Comparison of ENCODE assay signal across 9 cellular contexts in the genomic region with DNA sequence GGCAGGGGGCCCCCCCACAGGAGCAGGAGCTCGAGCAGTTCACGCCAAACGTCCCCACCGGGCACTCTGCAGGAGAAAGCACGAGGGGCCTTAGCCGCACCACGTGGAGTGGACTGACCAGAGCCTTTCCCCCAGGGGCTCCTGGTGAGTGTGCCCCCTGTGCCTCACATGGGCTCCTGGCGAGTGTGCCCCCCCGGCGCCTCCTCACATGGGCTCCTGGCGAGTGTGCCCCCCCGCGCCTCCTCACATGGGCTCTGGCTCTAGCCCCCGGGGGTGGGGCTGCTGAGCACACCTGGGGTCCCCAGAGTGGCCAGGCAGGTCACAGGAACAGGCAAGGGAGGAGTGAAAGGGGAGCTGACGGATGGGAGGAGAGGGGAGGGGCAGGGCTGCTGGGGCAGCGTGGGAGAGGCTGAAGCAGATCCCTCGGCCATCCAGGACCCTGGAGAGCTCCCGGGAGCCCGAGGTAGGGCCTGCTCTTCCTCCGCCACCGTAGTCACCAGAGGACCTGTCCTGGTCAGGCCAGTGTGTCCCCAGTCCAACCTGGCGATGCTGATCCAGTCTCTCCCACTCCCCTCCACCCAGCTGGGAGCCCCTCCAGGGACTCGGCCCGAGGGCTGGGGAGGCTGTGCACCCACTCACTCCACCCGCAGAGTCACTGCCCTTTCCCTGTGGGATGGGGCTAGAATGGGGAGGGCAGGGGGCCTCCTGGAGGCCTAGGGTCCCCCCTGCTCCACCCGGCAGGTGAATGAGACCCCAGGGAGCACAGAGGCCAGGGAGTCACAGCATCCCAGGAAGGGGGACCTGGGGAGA. TPM values are rescaled to one million over a fixed set of nuclear protein-coding genes. Genes with fewer than 3 reads are reported as not detected.
A peak's percentile ranks its signal among the peaks of the same experiment; 100 is the strongest.
DNase-seq lines count a peak whose midpoint lies in the region; ATAC-seq and TF ChIP-seq lines count a peak whose summit lies in the region.
"Had no signal": no experiment of that assay in that cellular context is flagged by ENCODE, and none has a peak within 500 bp of the region (broad histone marks: within the 10 kb centered on the region; RNA-seq: fewer than 3 reads in every experiment).

No MANE protein-coding gene starts in this region.

- no peaks in the 10 kb centered on the region for H3K36me3 Mint-ChIP-seq in Caco-2 (ENCODE audit: insufficient read depth, unreplicated experiment)

- no peaks in the 10 kb centered on the region for H3K9me3 Mint-ChIP-seq in Caco-2 (ENCODE audit: unreplicated experiment)

- POLR2A ChIA-PET in Caco-2 (lab: Charles Lee) (no interaction called here), IMR-90 (lab: Charles Lee; ENCODE audit: unreplicated experiment) (no interaction called here)

- no peak overlapping the region for H3K56ac ChIP-seq in IMR-90 (ENCODE audit: extremely low read depth, insufficient read depth, low read length)

- no peak overlapping the region for H4K91ac ChIP-seq in IMR-90 (ENCODE audit: insufficient read depth, low read depth, low read length)

- TF ChIP-seq POLR2A in IMR-90 (IDR thresholded peaks at IDR 0.05; ENCODE audit: low read depth, low read length) (no peak), testis (IDR thresholded peaks at IDR 0.05) (no peak)

- no peak overlapping the region for H3K18ac ChIP-seq in IMR-90 (ENCODE audit: low read depth, low read length)

- H2AK9ac ChIP-seq in IMR-90 (replicated peaks; ENCODE audit: low read depth, low read length, poor library complexity), result no peak overlapping the region

- in situ Hi-C loops in IMR-90 (cut with MboI; ENCODE audit: low sequenced_read_pairs), result loop anchor here (5.0 kb wide), 1 partner anchor 50 kb away; no protein-coding TSS in a partner anchor
- in situ Hi-C loops in T47D (cut with HindIII; ENCODE audit: low pct_unique_long_range_greater_than_20kb, low sequenced_read_pairs), result no loop called here

- no peaks in the 10 kb centered on the region for H4K20me1 ChIP-seq in IMR-90 (ENCODE audit: insufficient read depth, low read length)

- H3K4ac ChIP-seq in IMR-90 (ENCODE audit: low read depth, low read length), result no peak overlapping the region

- H3K9me3 ChIP-seq in Caco-2 (no peaks in the 10 kb centered on the region), IMR-90 (ENCODE audit: control insufficient read depth, insufficient read depth, low read length) (no peaks in the 10 kb centered on the region), testis (no peaks in the 10 kb centered on the region)
- H3K9me3 ChIP-seq: HAP-1 had no signal

- no peaks in the 10 kb centered on the region for H3K27me3 Mint-ChIP-seq in Caco-2 (ENCODE audit: insufficient read depth, unreplicated experiment)

- DNase-seq in Caco-2 (peak; percentile 51 to 63), IMR-90 (peak; percentile 38), T47D (ENCODE audit: low read depth in 1 of 2, low spot score in 1 of 2) (peak; percentile 44 to 73), left kidney (ENCODE audit: low read depth, low spot score) (peak; percentile 97), testis (peak; percentile 66), SW480 (ENCODE audit: low spot score) (no peak), NCI-H226 (no peak)

- CTCF ChIA-PET in Caco-2 (lab: Charles Lee), result interaction anchor here (1.7 kb wide), 1 partner anchor 11 kb away, joined by 4 read pairs; no protein-coding TSS in a partner anchor
- CTCF ChIA-PET in IMR-90 (lab: Yijun Ruan, JAX), result no interaction called here

- no peak overlapping the region for H3K4me2 ChIP-seq in IMR-90 (ENCODE audit: low read depth, low read length)

- H3K23ac ChIP-seq in IMR-90 (ENCODE audit: low read depth, low read length), result no peak overlapping the region

- H3K9ac ChIP-seq in IMR-90 (ENCODE audit: low read depth, low read length), result no peak overlapping the region

- H3K27ac Mint-ChIP-seq in Caco-2 (ENCODE audit: unreplicated experiment), result no peak overlapping the region

- no peaks in the 10 kb centered on the region for H3K4me1 Mint-ChIP-seq in Caco-2 (ENCODE audit: low read depth, unreplicated experiment)

- ATAC-seq in IMR-90 (ENCODE audit: low read depth) (peak; percentile 72), GM19463 (IDR thresholded peaks at IDR 0.05; ENCODE audit: unreplicated experiment) (no peak)

- H4K8ac ChIP-seq in IMR-90 (ENCODE audit: low read depth in 2 of 2, low read length in 2 of 2), result no peak overlapping the region

- H3K14ac ChIP-seq in IMR-90 (replicated peaks; ENCODE audit: low read depth, low read length), result no peak overlapping the region

- H3K4me1 ChIP-seq in Caco-2 (no peaks in the 10 kb centered on the region), IMR-90 (ENCODE audit: control insufficient read depth, insufficient read depth, low read length) (peaks cover 7% of the 10 kb centered on the region; the same call in 1 of the 2 replicates), testis (no peaks in the 10 kb centered on the region)
- H3K4me1 ChIP-seq: HAP-1 had no signal

- no peak overlapping the region for H2BK20ac ChIP-seq in IMR-90 (ENCODE audit: low read depth, low read length)

- H3K36me3 ChIP-seq in Caco-2 (ENCODE audit: control insufficient read depth, insufficient read depth, low read length) (no peaks in the 10 kb centered on the region), IMR-90 (ENCODE audit: control insufficient read depth, insufficient read depth, low read length) (no peaks in the 10 kb centered on the region), testis (ENCODE audit: low read depth, missing control alignments) (no peaks in the 10 kb centered on the region)
- H3K36me3 ChIP-seq: HAP-1 had no signal

- no TSS peak for BruUV-seq in Caco-2 (replicated peaks; lab: Mats Ljungman, UMichigan)
- no TSS peak for BruUV-seq in IMR-90 (replicated peaks; lab: Mats Ljungman, UMichigan)

- intact Hi-C loops in Caco-2 (cut with micrococcal nuclease; ENCODE audit: unreplicated experiment), result no loop called here
- intact Hi-C loops in IMR-90 (cut with micrococcal nuclease), result loop anchor here (5.0 kb wide), 1 partner anchor 40 kb away; no protein-coding TSS in a partner anchor
- intact Hi-C loops in testis (cut with DNase I; ENCODE audit: low total_unique reads), result no loop called here

- no peak overlapping the region for H2AK5ac ChIP-seq in IMR-90 (ENCODE audit: low read depth, low read length)

- H4K5ac ChIP-seq in IMR-90 (ENCODE audit: low read depth, low read length), result no peak overlapping the region

- dilution Hi-C loops in IMR-90 (cut with HindIII; ENCODE audit: low sequenced_read_pairs, unreplicated experiment), result no loop called here

- H2AFZ ChIP-seq in IMR-90 (replicated peaks; ENCODE audit: low read length, poor library complexity), result no peak overlapping the region

- peaks cover 3% of the 10 kb centered on the region; the same call in 1 of the 2 replicates for H3K9me1 ChIP-seq in IMR-90 (ENCODE audit: insufficient read depth, low read length)

- H3K79me1 ChIP-seq in IMR-90 (ENCODE audit: low read depth in 1 of 2, low read length in 2 of 2), result no peaks in the 10 kb centered on the region

- no peak overlapping the region for H3K4me3 ChIP-seq in Caco-2 (ENCODE audit: low read depth, low read length)
- H3K4me3 ChIP-seq in IMR-90 (ENCODE audit: insufficient read depth, low read depth, low read length), result no peak overlapping the region
- no peak overlapping the region for H3K4me3 ChIP-seq in testis
- H3K4me3 ChIP-seq: HAP-1 had no signal

- H3K27me3 ChIP-seq in Caco-2 (replicated peaks; ENCODE audit: control insufficient read depth, insufficient read depth, low read length) (no peaks in the 10 kb centered on the region), IMR-90 (ENCODE audit: control insufficient read depth, insufficient read depth, low read length) (no peaks in the 10 kb centered on the region), testis (no peaks in the 10 kb centered on the region)

- H3K27ac ChIP-seq in IMR-90 (ENCODE audit: insufficient read depth, low read length) (no peak overlapping the region), testis (no peak overlapping the region)

- no peak for TF ChIP-seq RAD21 in IMR-90 (IDR thresholded peaks at IDR 0.05; ENCODE audit: low read length)

- TF ChIP-seq CTCF in Caco-2 (IDR thresholded peaks at IDR 0.05; ENCODE audit: insufficient read depth in 1 of 2, low read depth in 1 of 2, low read length in 1 of 2, severe bottlenecking in 1 of 2, unreplicated experiment in 1 of 2) (no peak), IMR-90 (conservative IDR thresholded peaks at IDR 0.05; ENCODE audit: low read depth, low read length) (no peak), testis (IDR thresholded peaks at IDR 0.05) (no peak)

- H2BK15ac ChIP-seq in IMR-90 (ENCODE audit: low read depth, low read length), result no peak overlapping the region

- no peak overlapping the region for H2BK120ac ChIP-seq in IMR-90 (ENCODE audit: low read depth, low read length)

- H3K4me3 Mint-ChIP-seq in Caco-2 (ENCODE audit: unreplicated experiment), result no peak overlapping the region

- no peak overlapping the region for H2BK5ac ChIP-seq in IMR-90 (ENCODE audit: low read depth, low read length, poor library complexity, severe bottlenecking)

- 88% methylated on average over 10 of the region's 26 CpGs; no CpG with 5 or more reads in 1 of the 2 experiments for WGBS in IMR-90 (ENCODE audit: extremely low coverage in 2 of 2, insufficient read length in 1 of 2), 2 experiments
- WGBS in testis, 2 donors, result 62 to 82% methylated on average over 11 to 25 of the region's 26 CpGs

TF ChIP-seq in IMR-90, 13 proteins besides CTCF, POLR2A, EP300 and RAD21:
- TF ChIP-seq MXI1 (IDR thresholded peaks at IDR 0.05; ENCODE audit: borderline replicate concordance, low read depth, low read length), result 0 out of 2 replicates have a peak, but pooled peaks have one; percentile 65
- TF ChIP-seq, protein P1, sequence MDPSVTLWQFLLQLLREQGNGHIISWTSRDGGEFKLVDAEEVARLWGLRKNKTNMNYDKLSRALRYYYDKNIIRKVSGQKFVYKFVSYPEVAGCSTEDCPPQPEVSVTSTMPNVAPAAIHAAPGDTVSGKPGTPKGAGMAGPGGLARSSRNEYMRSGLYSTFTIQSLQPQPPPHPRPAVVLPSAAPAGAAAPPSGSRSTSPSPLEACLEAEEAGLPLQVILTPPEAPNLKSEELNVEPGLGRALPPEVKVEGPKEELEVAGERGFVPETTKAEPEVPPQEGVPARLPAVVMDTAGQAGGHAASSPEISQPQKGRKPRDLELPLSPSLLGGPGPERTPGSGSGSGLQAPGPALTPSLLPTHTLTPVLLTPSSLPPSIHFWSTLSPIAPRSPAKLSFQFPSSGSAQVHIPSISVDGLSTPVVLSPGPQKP (IDR thresholded peaks at IDR 0.05; ENCODE audit: borderline replicate concordance, low read depth, low read length), result no peak
- peak; percentile 64; the same call in 1 of the 2 replicates for TF ChIP-seq MAZ (IDR thresholded peaks at IDR 0.05; ENCODE audit: borderline replicate concordance, low read depth, low read length)
TF ChIP-seq in IMR-90: peak in this region for 2.

RNA-seq across cellular contexts. Expression of a gene that starts 47.6 kb away (rescaled TPM):
- total RNA-seq in Caco-2 (2022) (35.6 and 40.6 TPM in 2 replicates), IMR-90 (2012; rRNA removed) (0.18 TPM in 1 of 2 replicates, not detected in the other), testis (10 to 100 TPM; 17.1 to 25.7 TPM)
- polyA plus RNA-seq in IMR-90 (2012; rRNA removed) (0.19 and 0.39 TPM in 2 replicates), testis (ENCODE audit: insufficient read depth, low read depth, low replicate concordance) (5.7 TPM)
- 0.13 TPM in 1 of 2 replicates, not detected in the other for polyA plus RNA-seq in IMR-90 (2012; cell fraction: cytosol; rRNA removed)
- 0.49 and 0.60 TPM in 2 replicates for polyA plus RNA-seq in IMR-90 (2012; cell fraction: nucleus; rRNA removed; ENCODE audit: low replicate concordance)

Comparison
In these comparisons a context has a peak if more than half of its experiments do, and no peak if none do; other contexts are left out.
1. DNase-seq: peak in Caco-2 (2 of 2), IMR-90 (single experiment), T47D (2 of 2), left kidney (single experiment) and testis (single experiment); none in SW480 (single experiment) and NCI-H226 (single experiment).
2. RNA of a gene that starts 47.6 kb away (total RNA-seq): 35.6 to 40.6 TPM in Caco-2 and 17.1 to 25.7 TPM in testis; 0.18 TPM in IMR-90; every median in the first group is over 10 times any median in the second.